Comparison of ENCODE assay signal across 9 cellular contexts in the genomic region with DNA sequence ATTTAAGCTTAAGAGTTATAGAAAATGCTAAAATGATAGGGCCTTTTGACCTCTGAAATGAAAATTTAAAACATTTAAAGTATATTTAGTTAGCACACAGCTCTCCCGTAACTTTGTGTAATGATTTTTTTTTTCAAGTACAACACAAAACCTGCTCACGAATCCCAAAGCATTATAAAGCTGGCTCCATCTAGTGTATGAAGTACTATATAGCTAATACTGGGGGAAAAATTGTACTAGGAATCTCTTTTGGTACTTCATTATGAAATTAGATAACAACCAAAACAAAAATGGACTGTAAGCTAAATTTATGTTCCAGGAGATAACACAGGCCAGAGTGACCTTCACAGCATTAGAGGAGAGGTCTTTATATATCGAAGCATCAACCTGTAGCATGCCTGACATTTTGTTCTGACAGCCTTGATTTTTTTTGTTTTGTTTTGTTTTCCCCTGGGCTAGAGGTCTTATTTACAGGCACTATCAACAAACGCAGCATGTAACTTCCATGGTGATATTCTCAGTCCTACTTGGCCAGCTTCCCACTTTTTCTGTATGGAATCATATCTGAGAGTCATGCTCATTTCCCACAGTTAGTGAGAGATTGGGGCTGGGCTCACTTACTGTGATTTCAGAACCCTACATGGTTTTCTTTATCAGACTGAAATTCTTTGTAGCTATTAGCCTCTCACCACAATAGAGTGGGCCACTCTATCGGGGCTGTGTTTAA.
DNase-seq lines count a peak whose midpoint lies in the region; ATAC-seq, FAIRE-seq and TF ChIP-seq lines count a peak whose summit lies in the region.
"Had no signal": no experiment of that assay in that cellular context is flagged by ENCODE, and none has a peak within 500 bp of the region (broad histone marks: within the 10 kb centered on the region; RNA-seq: fewer than 3 reads in every experiment).

No MANE protein-coding gene starts in this region.

- no peaks in the 10 kb centered on the region for H3K36me3 ChIP-seq in breast epithelium

- WGBS in A549 (ENCODE audit: missing lambda C conversion rate) = 9% methylated on average over 5 of the region's 5 CpGs

- peak; percentile 74 to 78 for TF ChIP-seq RAD21 in A549 (conservative IDR thresholded peaks at IDR 0.05 in 1 of 2, IDR thresholded peaks at IDR 0.05 in 1 of 2)

- TF ChIP-seq POLR2A in A549 (IDR thresholded peaks at IDR 0.05; ENCODE audit: low read length) (no peak), breast epithelium (IDR thresholded peaks at IDR 0.05) (no peak), GM12891 (IDR thresholded peaks at IDR 0.05; ENCODE audit: low read depth, low read length) (no peak)

- H3K4me1 ChIP-seq in A549 = peaks cover 43% of the 10 kb centered on the region
- H3K4me1 ChIP-seq in breast epithelium = no peaks in the 10 kb centered on the region

- POLR2A ChIA-PET in A549 (lab: Yijun Ruan, JAX) = interaction anchor here (0.7 kb wide), 1 partner anchor 16 kb away, joined by 8 read pairs; no protein-coding TSS in a partner anchor

- CTCF ChIA-PET in A549 (lab: Yijun Ruan, JAX) = interaction anchor here (0.6 to 3.1 kb wide), 24 partner anchors 9 to 1007 kb away, joined by 3 to 32 read pairs (median 4); a partner anchor contains a TSS

- ATAC-seq in A549 (peak; percentile 83 to 87; a peak in 5 of 6 replicates), left lobe of liver (peak; percentile 69)
- ATAC-seq: stimulated activated naive CD8-positive, alpha-beta T cell treated with anti-CD3 and anti-CD28 coated beads, Interleukin-15, Interleukin-2, amounts not matched to agents 100 U/mL and 50 U/mL, for 24 hours had no signal

- DNase-seq in A549 (ENCODE audit: low read depth in 1 of 2, low spot score in 1 of 2) (peak in 1 of 2 experiments; percentile 53), breast epithelium (ENCODE audit: low spot score in 2 of 2) (no peak), left lobe of liver (ENCODE audit: low spot score) (no peak), DMS153 (lab: John Stamatoyannopoulos, UW) (no peak), GM12891 (ENCODE audit: insufficient read length, low spot score) (no peak), SKM-1 treated with dmso at 0.1 percent for 144 hours (lab: John Stamatoyannopoulos, UW; ENCODE audit: unreplicated experiment) (no peak), NCI-H69 (lab: John Stamatoyannopoulos, UW) (no peak)
- DNase-seq: stimulated activated naive CD8-positive, alpha-beta T cell treated with anti-CD3 and anti-CD28 coated beads, Interleukin-15, Interleukin-2, amounts not matched to agents 100 U/mL and 50 U/mL, for 24 hours had no signal

- FAIRE-seq in A549 (lab: Jason Lieb, UNC) = peak; percentile 88
- no peak for FAIRE-seq in GM12891 (lab: Jason Lieb, UNC)

- TF ChIP-seq EP300 in A549 (IDR thresholded peaks at IDR 0.05) = no peak

- H3K4me3 ChIP-seq in A549 = no peak overlapping the region
- no peak overlapping the region for H3K4me3 ChIP-seq in breast epithelium

- H3K27me3 ChIP-seq in breast epithelium = no peaks in the 10 kb centered on the region

- TF ChIP-seq CTCF in A549 (IDR thresholded peaks at IDR 0.05) (peak; percentile 68), LNCAP (IDR thresholded peaks at IDR 0.05) (peak; percentile 73), breast epithelium (IDR thresholded peaks at IDR 0.05) (peak in 2 of 3 donors; percentile 9 to 13)

- no peaks in the 10 kb centered on the region for H3K9me3 ChIP-seq in A549
- no peaks in the 10 kb centered on the region for H3K9me3 ChIP-seq in breast epithelium

- H3K27ac ChIP-seq in A549 (peak overlapping the region in 1 of 2 experiments; percentile 18; a peak in 2 of 6 replicates), breast epithelium (no peak overlapping the region)

- peak overlapping the region; percentile 63 for H3K4me2 ChIP-seq in A549

- intact Hi-C loops in breast epithelium (cut with DNase I; ENCODE audit: low total_unique reads) = no loop called here

TF ChIP-seq in A549, 52 proteins besides CTCF, POLR2A, EP300 and RAD21:
- TF ChIP-seq SMC3 (IDR thresholded peaks at IDR 0.05) (peak; percentile 74), SREBF2 (IDR thresholded peaks at IDR 0.05) (no peak), MAZ (IDR thresholded peaks at IDR 0.05; ENCODE audit: borderline replicate concordance, low read depth, low read length) (no peak)

TF ChIP-seq in GM12891, 5 proteins besides CTCF, POLR2A, EP300 and RAD21:
- no peak for TF ChIP-seq PAX5 (IDR thresholded peaks at IDR 0.05; ENCODE audit: insufficient read depth, low read length, severe bottlenecking)
- no peak for TF ChIP-seq SPI1 (IDR thresholded peaks at IDR 0.05; ENCODE audit: low read depth, low read length)
- no peak for TF ChIP-seq TAF1 (IDR thresholded peaks at IDR 0.05; ENCODE audit: low read depth, low read length)
- no peak for TF ChIP-seq POU2F2 (IDR thresholded peaks at IDR 0.05; ENCODE audit: low read depth, low read length)
- no peak for TF ChIP-seq POLR2AphosphoS5 (IDR thresholded peaks at IDR 0.05; ENCODE audit: low read depth, low read length)

Comparison
In these comparisons a context has a peak if more than half of its experiments do, and no peak if none do; other contexts are left out.
1. CTCF ChIP-seq: peak in every context shown above with its lines; median percentile 73 in LNCAP; 68 in A549; 11 in breast epithelium.